Comparison of ENCODE assay signal across 17 cellular contexts in genomic region chr1:62386351-62387121, GRCh38. TPM values are rescaled to one million over a fixed set of nuclear protein-coding genes. Genes with fewer than 3 reads are reported as not detected.
DNase-seq lines count a peak whose midpoint lies in the region; ATAC-seq, FAIRE-seq and TF ChIP-seq lines count a peak whose summit lies in the region.
"Had no signal": no experiment of that assay in that cellular context is flagged by ENCODE, and none has a peak within 500 bp of the region (broad histone marks: within the 10 kb centered on the region; RNA-seq: fewer than 3 reads in every experiment).

No MANE protein-coding gene starts in this region.

- no peak overlapping the region for H3K4me2 ChIP-seq in fibroblast of lung (ENCODE audit: extremely low read depth, insufficient read depth, low read length)

- ATAC-seq in pancreas = peak; percentile 60 to 72 (median 70)
- ATAC-seq: left ventricle myocardium superior had no signal

- FAIRE-seq in pancreas (lab: Jason Lieb, UNC) = no peak
- FAIRE-seq: small intestine had no signal

- H3K4me1 ChIP-seq in fibroblast of lung (ENCODE audit: control insufficient read depth, extremely low read depth, insufficient read depth, low read length) = no peaks in the 10 kb centered on the region
- peaks cover 3 to 31% (median 21%) of the 10 kb centered on the region in 3 donors for H3K4me1 ChIP-seq in pancreas
- no peaks in the 10 kb centered on the region for H3K4me1 ChIP-seq in colonic mucosa
- H3K4me1 ChIP-seq: testis had no signal

- no peak overlapping the region for H2AFZ ChIP-seq in fibroblast of lung (ENCODE audit: low read length)

- H3K79me2 ChIP-seq in fibroblast of lung (ENCODE audit: control insufficient read depth, insufficient read depth, low read length) = no peaks in the 10 kb centered on the region

- H3K9me3 ChIP-seq in fibroblast of lung (ENCODE audit: control insufficient read depth, insufficient read depth, low read depth, low read length) = no peaks in the 10 kb centered on the region
- H3K9me3 ChIP-seq in pancreas = no peaks in the 10 kb centered on the region
- H3K9me3 ChIP-seq in MG63 = no peaks in the 10 kb centered on the region
- no peaks in the 10 kb centered on the region for H3K9me3 ChIP-seq in colonic mucosa
- H3K9me3 ChIP-seq: testis had no signal

- intact Hi-C loops in pancreas (cut with DNase I) = no loop called here
- intact Hi-C loops in colonic mucosa (cut with DNase I) = no loop called here

- no peak for TF ChIP-seq CTCF in fibroblast of lung (conservative IDR thresholded peaks at IDR 0.05 in 1 of 2, IDR thresholded peaks at IDR 0.05 in 1 of 2; ENCODE audit: low read depth in 1 of 2, low read length in 2 of 2)
- no peak for TF ChIP-seq CTCF in pancreas (IDR thresholded peaks at IDR 0.05)
- no peak for TF ChIP-seq CTCF in colonic mucosa (IDR thresholded peaks at IDR 0.05)

- 12 to 13% methylated on average over 3 of the region's 3 CpGs for WGBS in pancreas, 2 donors

- no peak overlapping the region for H3K27ac ChIP-seq in fibroblast of lung (ENCODE audit: insufficient read depth, low read length)
- peak overlapping the region in 3 of 4 donors; percentile 25 to 77 (median 64) for H3K27ac ChIP-seq in pancreas
- no peak overlapping the region for H3K27ac ChIP-seq in colonic mucosa
- H3K27ac ChIP-seq: coronary artery, testis had no signal

- H3K36me3 ChIP-seq in fibroblast of lung (ENCODE audit: control insufficient read depth, insufficient read depth, low read length) (no peaks in the 10 kb centered on the region), pancreas (no peaks in the 10 kb centered on the region), MG63 (no peaks in the 10 kb centered on the region), colonic mucosa (no peaks in the 10 kb centered on the region)

- no peak overlapping the region for H3K9ac ChIP-seq in fibroblast of lung (ENCODE audit: insufficient read depth, low read length)
- no peak overlapping the region for H3K9ac ChIP-seq in colonic mucosa (ENCODE audit: low read depth in 2 of 2, low read length in 2 of 2)

- no peaks in the 10 kb centered on the region for H3K27me3 ChIP-seq in fibroblast of lung (ENCODE audit: control insufficient read depth, insufficient read depth, low read length)
- no peaks in the 10 kb centered on the region for H3K27me3 ChIP-seq in pancreas
- H3K27me3 ChIP-seq in MG63 = no peaks in the 10 kb centered on the region
- no peaks in the 10 kb centered on the region for H3K27me3 ChIP-seq in colonic mucosa
- H3K27me3 ChIP-seq: testis had no signal

- DNase-seq in DMS 273 treated with DMSO at 0.1 percent for 48 hours (lab: John Stamatoyannopoulos, UW) (peak; percentile 28), NCI-H226 (peak; percentile 85), fibroblast of lung (ENCODE audit: low read depth in 2 of 2) (peak; percentile 50 to 92), pancreas (no peak), mesenteric fat pad (ENCODE audit: low spot score) (no peak), RPMI8226 (no peak), MG63 (no peak), colonic mucosa (no peak)
- DNase-seq: activated CD4-positive, CD25-positive, alpha-beta regulatory T cell; activated CD8-positive, alpha-beta memory T cell treated with anti-CD3 and anti-CD28 coated beads for 24 hours; Calu3; left ventricle myocardium superior; NCI-H1105; SHP77; small intestine; testis had no signal

- no peaks in the 10 kb centered on the region for H4K20me1 ChIP-seq in fibroblast of lung (ENCODE audit: control insufficient read depth, extremely low read depth, insufficient read depth, low read length)

- H3K4me3 ChIP-seq in fibroblast of lung (replicated peaks in 1 of 4; ENCODE audit: control extremely low read depth in 1 of 4, insufficient read depth in 1 of 4, low read depth in 3 of 4, low read length in 4 of 4) (no peak overlapping the region), pancreas (no peak overlapping the region), MG63 (no peak overlapping the region), colonic mucosa (no peak overlapping the region)
- H3K4me3 ChIP-seq: coronary artery, testis had no signal

RNA-seq across cellular contexts. Expression of gene USP1, which starts 50.3 kb away (rescaled TPM):
- total RNA-seq in fibroblast of lung (19.5 and 20.0 TPM in 2 replicates), pancreas (10 to 100 TPM in 4 of 6 donors, 1 to 10 TPM in 2; 7.2 to 12.8 (median 10.5) TPM), mesenteric fat pad (13.6 TPM), colonic mucosa (10 to 100 TPM; 28.8 to 30.7 TPM)
- polyA plus RNA-seq in fibroblast of lung (17.3 and 21.1 TPM in 2 replicates), pancreas (10 to 100 TPM in 1 of 2 donors, 1 to 10 TPM in 1; 3.6 to 10.4 TPM)
- 16.6 and 22.2 TPM in 2 replicates for polyA plus RNA-seq in fibroblast of lung (2012)
- 0.85 and 0.86 TPM in 2 replicates for polyA minus RNA-seq in fibroblast of lung (ENCODE audit: low replicate concordance)
- 39.8 and 71.3 TPM in 2 replicates for total RNA-seq in MG63 (2014; rRNA removed; shearing (Covaris generic); ENCODE audit: low replicate concordance)

Comparison
In these comparisons a context has a peak if more than half of its experiments do, and no peak if none do; other contexts are left out.
1. DNase-seq: peak in DMS 273 treated with DMSO at 0.1 percent for 48 hours (single experiment), NCI-H226 (single experiment) and fibroblast of lung (2 of 2); none in pancreas (0 of 6), mesenteric fat pad (single experiment), RPMI8226 (single experiment), MG63 (single experiment) and colonic mucosa (single experiment).
2. H3K27ac ChIP-seq: peak in pancreas (3 of 4); none in fibroblast of lung (single experiment) and colonic mucosa (single experiment).